ENCODE assay signal across 8 cellular contexts in the genomic region with DNA sequence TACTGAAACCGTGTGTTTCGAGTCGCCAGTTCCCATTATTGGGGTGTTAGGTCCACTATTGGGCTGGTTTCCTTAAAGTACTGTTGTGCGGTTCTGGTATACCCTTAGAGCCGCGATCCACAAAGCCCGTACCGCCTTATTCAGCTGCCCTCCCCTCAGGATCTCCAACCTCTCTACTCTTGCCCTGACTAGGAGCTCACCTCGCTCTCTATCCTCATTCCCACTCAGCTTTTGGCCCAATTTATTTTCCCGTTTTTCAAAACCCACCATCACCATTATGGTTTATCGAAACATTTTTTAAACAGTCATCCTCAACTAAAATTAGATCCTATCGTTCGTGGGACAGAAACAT. TPM values are rescaled to one million over a fixed set of nuclear protein-coding genes. Genes with fewer than 3 reads are reported as not detected.
DNase-seq lines count a peak whose midpoint lies in the region; TF ChIP-seq lines count a peak whose summit lies in the region.

No MANE protein-coding gene starts in this region.

- peak; percentile 0 for TF ChIP-seq CTCF in CD14-positive monocyte (IDR thresholded peaks at IDR 0.05)

- no peak overlapping the region for H3K23ac ChIP-seq in neuronal stem cell (ENCODE audit: low read depth, low read length, poor library complexity)

- no peak for DNase-seq in CD14-positive monocyte (ENCODE audit: low spot score)
- DNase-seq in NCI-H345 treated with DMSO at 0.1 percent for 48 hours (lab: John Stamatoyannopoulos, UW; ENCODE audit: unreplicated experiment), result peak; percentile 69
- DNase-seq in neuronal stem cell (ENCODE audit: low spot score), result no peak
- no peak for DNase-seq in posterior vena cava (ENCODE audit: low spot score)
- no peak for DNase-seq in HK-2 (ENCODE audit: unreplicated experiment)
- no peak for DNase-seq in effector CD8-positive, alpha-beta T cell (lab: John Stamatoyannopoulos, UW)
- DNase-seq in stimulated activated CD8-positive, alpha-beta memory T cell treated with anti-CD3 and anti-CD28 coated beads, Interleukin-4, amount 100 ng/mL, for 48 hours, result no peak

- 1% methylated on average over 13 of the region's 13 CpGs for WGBS in esophagus, 2 donors
- WGBS in neuronal stem cell (ENCODE audit: extremely low coverage in 2 of 2, insufficient read length in 2 of 2, insufficient replicate concordance in 1 of 2), 2 donors, result no CpG with 5 or more reads among the region's 13 CpGs

- H3K36me3 ChIP-seq in esophagus (ENCODE audit: control insufficient read depth in 2 of 2, insufficient read depth in 2 of 2, low read length in 1 of 2) (no peaks in the 10 kb centered on the region), neuronal stem cell (replicated peaks in 1 of 2; ENCODE audit: control insufficient read depth in 2 of 2, insufficient read depth in 2 of 2, low read length in 2 of 2) (peaks cover 0 to 8% of the 10 kb centered on the region in 2 donors)

- H3K9ac ChIP-seq in neuronal stem cell (ENCODE audit: low read depth, low read length, poor library complexity), result peak overlapping the region; percentile 39

- H2BK12ac ChIP-seq in neuronal stem cell (ENCODE audit: low read length), result no peak overlapping the region

- H2AFZ ChIP-seq in neuronal stem cell (ENCODE audit: low read length), result peak overlapping the region; percentile 70

- no peak overlapping the region for H2BK15ac ChIP-seq in neuronal stem cell (ENCODE audit: low read length)

- no peak overlapping the region for H3K4ac ChIP-seq in neuronal stem cell (ENCODE audit: low read length)

- peak overlapping the region; percentile 91 for H3K18ac ChIP-seq in neuronal stem cell (ENCODE audit: low read length)

- no peaks in the 10 kb centered on the region for H3K27me3 ChIP-seq in esophagus (ENCODE audit: control insufficient read depth in 1 of 2, insufficient read depth in 2 of 2, low read length in 2 of 2)
- H3K27me3 ChIP-seq in neuronal stem cell (ENCODE audit: control insufficient read depth in 3 of 3, insufficient read depth in 3 of 3, low read depth in 1 of 3, low read length in 3 of 3), result no peaks in the 10 kb centered on the region

- H4K91ac ChIP-seq in neuronal stem cell (ENCODE audit: low read depth, low read length, poor library complexity), result no peak overlapping the region

- intact Hi-C loops in CD14-positive monocyte (cut with micrococcal nuclease), result no loop called here
- intact Hi-C loops in posterior vena cava (cut with DNase I), result no loop called here

- no peak overlapping the region for H3K4me3 Mint-ChIP-seq in CD14-positive monocyte

- no peaks in the 10 kb centered on the region for H3K36me3 Mint-ChIP-seq in CD14-positive monocyte

- no peaks in the 10 kb centered on the region for H3K79me1 ChIP-seq in neuronal stem cell (ENCODE audit: low read depth, low read length)

- no peaks in the 10 kb centered on the region for H3K4me1 Mint-ChIP-seq in CD14-positive monocyte

- peak overlapping the region; percentile 90 for H2BK5ac ChIP-seq in neuronal stem cell (ENCODE audit: low read length)

- H4K8ac ChIP-seq in neuronal stem cell (ENCODE audit: low read depth, low read length), result no peak overlapping the region

- H3K27ac ChIP-seq in esophagus (ENCODE audit: low read depth in 2 of 2, low read length in 1 of 2) (peak overlapping the region; percentile 68 to 85), neuronal stem cell (replicated peaks; ENCODE audit: low read length) (peak overlapping the region; percentile 87)

- H3K9me3 ChIP-seq in esophagus (ENCODE audit: control insufficient read depth in 2 of 2, insufficient read depth in 1 of 2, low read depth in 1 of 2, low read length in 1 of 2) (no peaks in the 10 kb centered on the region), neuronal stem cell (replicated peaks in 1 of 2; ENCODE audit: control insufficient read depth in 2 of 2, insufficient read depth in 1 of 2, low read depth in 1 of 2, low read length in 2 of 2) (no peaks in the 10 kb centered on the region)

- peak overlapping the region; percentile 69 for H3K4me2 ChIP-seq in neuronal stem cell (ENCODE audit: insufficient read depth, low read length, poor library complexity, severe bottlenecking)

- H3K4me3 ChIP-seq in esophagus (ENCODE audit: low read depth in 1 of 2, low read length in 2 of 2), result peak overlapping the region; percentile 75 to 93
- peak overlapping the region; percentile 58 to 78 for H3K4me3 ChIP-seq in neuronal stem cell (ENCODE audit: low read length in 2 of 2)

- no peak overlapping the region for H3K27ac Mint-ChIP-seq in CD14-positive monocyte

- H3K27me3 Mint-ChIP-seq in CD14-positive monocyte (ENCODE audit: low read depth in 3 of 3), result peaks cover 8 to 11% (median 10%) of the 10 kb centered on the region in 3 donors

- H2BK120ac ChIP-seq in neuronal stem cell (ENCODE audit: low read depth, low read length), result no peak overlapping the region

- H3K4me1 ChIP-seq in esophagus (ENCODE audit: control insufficient read depth in 2 of 2, insufficient read depth in 2 of 2, low read length in 1 of 2), result no peaks in the 10 kb centered on the region
- peaks cover 5 to 20% of the 10 kb centered on the region in 2 donors for H3K4me1 ChIP-seq in neuronal stem cell (ENCODE audit: control insufficient read depth in 2 of 2, insufficient read depth in 1 of 2, low read depth in 1 of 2, low read length in 2 of 2)

- peaks cover 0 to 2% (median 0%) of the 10 kb centered on the region in 7 donors for H3K9me3 Mint-ChIP-seq in CD14-positive monocyte

- no peak overlapping the region for H2AK5ac ChIP-seq in neuronal stem cell (ENCODE audit: low read depth, low read length)

- no peak overlapping the region for H3K14ac ChIP-seq in neuronal stem cell (ENCODE audit: low read length)

RNA-seq across cellular contexts. Expression of a gene that starts 0.5 kb away (rescaled TPM):
- not detected for polyA plus RNA-seq in CD14-positive monocyte
- 1 to 10 TPM in 1 of 2 donors, under 1 TPM in 1; 0.65 to 1.2 TPM for polyA plus RNA-seq in esophagus
- 63.2 TPM for polyA plus RNA-seq in neuronal stem cell (2013, experiment 1 of 2)
- 62.4 TPM for polyA plus RNA-seq in neuronal stem cell (2013, experiment 2 of 2)
- 10 to 100 TPM in 1 of 2 donors, 1 to 10 TPM in 1; 9.2 to 10.5 TPM for total RNA-seq in posterior vena cava
